24 cellular contexts compared by ENCODE assay signal in the genomic region with DNA sequence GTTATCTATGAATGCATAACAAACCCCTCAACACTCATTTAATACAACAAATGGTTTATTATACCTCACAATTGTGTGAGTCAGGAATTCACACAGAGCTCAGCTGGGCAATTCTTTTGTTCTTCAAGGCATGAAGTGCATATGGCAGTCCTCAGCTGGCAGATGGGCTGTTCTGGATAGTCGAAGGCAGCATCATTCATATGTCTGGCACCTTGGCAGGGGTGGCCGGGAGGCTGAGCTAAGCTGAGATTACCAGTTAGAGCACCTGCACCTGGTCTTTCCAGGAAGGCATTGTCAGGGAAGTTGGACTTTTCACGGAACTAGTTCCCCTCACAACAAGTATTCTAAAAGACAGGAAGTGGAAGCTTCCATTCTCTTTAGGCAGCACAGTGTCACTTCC.
"Had no signal": no experiment of that assay in that cellular context is flagged by ENCODE, and none has a peak within 500 bp of the region (broad histone marks: within the 10 kb centered on the region; RNA-seq: fewer than 3 reads in every experiment).

No MANE protein-coding gene starts in this region.

- H3K4me1 Mint-ChIP-seq: activated CD4-positive, alpha-beta T cell treated with anti-CD3 and anti-CD28 coated beads for 36 hours; activated CD8-positive, alpha-beta memory T cell treated with anti-CD3 and anti-CD28 coated beads, Interleukin-2, amount 10 ng/mL, durations not matched to agents 7 days and 5 days had no signal

- H3K4me3 Mint-ChIP-seq: activated CD4-positive, alpha-beta memory T cell treated with anti-CD3 and anti-CD28 coated beads for 36 hours; activated CD4-positive, alpha-beta T cell treated with anti-CD3 and anti-CD28 coated beads for 36 hours; activated CD8-positive, alpha-beta memory T cell treated with anti-CD3 and anti-CD28 coated beads, Interleukin-2, amount 10 ng/mL, durations not matched to agents 7 days and 5 days; activated naive CD4-positive, alpha-beta T cell treated with anti-CD3 and anti-CD28 coated beads for 36 hours; dendritic cell treated with granulocyte-macrophage colony-stimulating factor and Interleukin-4, amounts not matched to agents 40 ng/mL and 50 ng/mL, for 4 days; effector memory CD8-positive, alpha-beta T cell had no signal

- H3K9me3 ChIP-seq: ascending aorta, breast epithelium, heart left ventricle, right atrium auricular region, tibial nerve, uterus had no signal

- H3K27me3 Mint-ChIP-seq: activated CD4-positive, alpha-beta memory T cell treated with anti-CD3 and anti-CD28 coated beads for 36 hours; dendritic cell treated with granulocyte-macrophage colony-stimulating factor and Interleukin-4, amounts not matched to agents 40 ng/mL and 50 ng/mL, for 4 days had no signal

- ATAC-seq: activated CD4-positive, alpha-beta T cell treated with anti-CD3 and anti-CD28 coated beads for 36 hours; activated CD8-positive, alpha-beta memory T cell treated with anti-CD3 and anti-CD28 coated beads, Interleukin-2, amount 10 ng/mL, durations not matched to agents 7 days and 5 days; effector memory CD8-positive, alpha-beta T cell; heart left ventricle; left cardiac atrium had no signal

- H3K27ac ChIP-seq: ascending aorta, breast epithelium, epithelial cell of prostate, heart left ventricle, right atrium auricular region, skin epidermis, tibial nerve, uterus had no signal

- H3K9me3 Mint-ChIP-seq: activated CD4-positive, alpha-beta memory T cell treated with anti-CD3 and anti-CD28 coated beads for 36 hours; activated naive CD4-positive, alpha-beta T cell treated with anti-CD3 and anti-CD28 coated beads for 36 hours; activated T-helper 2 cell treated with anti-CD3 and anti-CD28 coated beads, Interferon-gamma antibody, Interleukin-2, Interleukin-4, amounts not matched to agents 10 μg/mL and 5 μg/mL and 100 μg/mL, durations not matched to agents 14 hours and 24 hours and 36 hours; dendritic cell treated with granulocyte-macrophage colony-stimulating factor and Interleukin-4, amounts not matched to agents 40 ng/mL and 50 ng/mL, for 4 days; effector memory CD8-positive, alpha-beta T cell had no signal

- H3K36me3 ChIP-seq: ascending aorta, breast epithelium, heart left ventricle, right atrium auricular region, tibial nerve, uterus had no signal

- DNase-seq: activated CD4-positive, alpha-beta memory T cell treated with anti-CD3 and anti-CD28 coated beads for 36 hours; activated CD4-positive, alpha-beta T cell treated with anti-CD3 and anti-CD28 coated beads for 36 hours; activated CD8-positive, alpha-beta memory T cell treated with anti-CD3 and anti-CD28 coated beads, Interleukin-2, amount 10 ng/mL, durations not matched to agents 7 days and 5 days; activated naive CD4-positive, alpha-beta T cell treated with anti-CD3 and anti-CD28 coated beads for 36 hours; activated T-cell treated with anti-CD3 and anti-CD28 coated beads, Interleukin-2, amount 50 U/mL, for 1 hour; effector memory CD8-positive, alpha-beta T cell; heart left ventricle; left cardiac atrium; midbrain; stimulated activated CD4-positive, alpha-beta T cell treated with anti-CD3 and anti-CD28 coated beads, Interleukin-15, amount 100 ng/mL, for 24 hours; stimulated activated CD4-positive, alpha-beta T cell treated with anti-CD3 and anti-CD28 coated beads, Interleukin-4, amount 100 ng/mL, for 24 hours; stimulated activated naive CD4-positive, alpha-beta T cell; substantia nigra; uterus had no signal

- H3K27ac Mint-ChIP-seq: activated CD4-positive, alpha-beta memory T cell treated with anti-CD3 and anti-CD28 coated beads for 36 hours; activated CD4-positive, alpha-beta T cell treated with anti-CD3 and anti-CD28 coated beads for 36 hours; activated CD8-positive, alpha-beta memory T cell treated with anti-CD3 and anti-CD28 coated beads, Interleukin-2, amount 10 ng/mL, durations not matched to agents 7 days and 5 days; activated naive CD4-positive, alpha-beta T cell treated with anti-CD3 and anti-CD28 coated beads for 36 hours; activated T-helper 2 cell treated with anti-CD3 and anti-CD28 coated beads, Interferon-gamma antibody, Interleukin-2, Interleukin-4, amounts not matched to agents 10 μg/mL and 5 μg/mL and 100 μg/mL, durations not matched to agents 14 hours and 24 hours and 36 hours; dendritic cell treated with granulocyte-macrophage colony-stimulating factor and Interleukin-4, amounts not matched to agents 40 ng/mL and 50 ng/mL, for 4 days; effector memory CD8-positive, alpha-beta T cell; progenitor cell of endocrine pancreas had no signal

- H3K4me3 ChIP-seq: ascending aorta, breast epithelium, heart left ventricle, lung, right atrium auricular region, skin epidermis, tibial nerve, uterus had no signal

- H3K27me3 ChIP-seq: ascending aorta, breast epithelium, heart left ventricle, right atrium auricular region, tibial nerve, uterus had no signal

- H3K36me3 Mint-ChIP-seq: activated CD4-positive, alpha-beta memory T cell treated with anti-CD3 and anti-CD28 coated beads for 36 hours; activated CD8-positive, alpha-beta memory T cell treated with anti-CD3 and anti-CD28 coated beads, Interleukin-2, amount 10 ng/mL, durations not matched to agents 7 days and 5 days had no signal
